Comparison of ENCODE assay signal across 1 cellular context in genomic region chr12:89632778-89633177, GRCh38.
TF ChIP-seq lines count a peak whose summit lies in the region.

No MANE protein-coding gene starts in this region.

TF ChIP-seq in HepG2, 621 proteins besides CTCF, POLR2A, EP300 and RAD21 (continued from another document and continues in another):
- no peak for TF ChIP-seq E2F1 (CRISPR knock-in tag; IDR thresholded peaks at IDR 0.05)
- no peak for TF ChIP-seq ZNF275 (CRISPR knock-in tag; IDR thresholded peaks at IDR 0.05; ENCODE audit: borderline replicate concordance)
- TF ChIP-seq PHF5A (CRISPR knock-in tag; IDR thresholded peaks at IDR 0.05; ENCODE audit: low read depth, unreplicated experiment): peak; percentile 81
- no peak for TF ChIP-seq PCBP1 (IDR thresholded peaks at IDR 0.05; ENCODE audit: borderline replicate concordance, low read depth, low read length)
- TF ChIP-seq ZNF414 (CRISPR knock-in tag; IDR thresholded peaks at IDR 0.05): no peak
- no peak for TF ChIP-seq ZNF784 (CRISPR knock-in tag; IDR thresholded peaks at IDR 0.05; ENCODE audit: borderline replicate concordance)
- TF ChIP-seq TBX3 (IDR thresholded peaks at IDR 0.05; ENCODE audit: borderline replicate concordance): peak; percentile 96
- peak; percentile 84; the same call in 1 of the 2 replicates for TF ChIP-seq NR2F2 (IDR thresholded peaks at IDR 0.05; ENCODE audit: borderline replicate concordance, low read depth)
- TF ChIP-seq ATRX (CRISPR knock-in tag; IDR thresholded peaks at IDR 0.05; ENCODE audit: borderline replicate concordance): no peak
- no peak for TF ChIP-seq ZBTB46 (CRISPR knock-in tag; IDR thresholded peaks at IDR 0.05; ENCODE audit: borderline replicate concordance)
- no peak for TF ChIP-seq ZNF710 (CRISPR knock-in tag; IDR thresholded peaks at IDR 0.05; ENCODE audit: borderline replicate concordance)
- TF ChIP-seq SP5 (CRISPR knock-in tag; IDR thresholded peaks at IDR 0.05; ENCODE audit: borderline replicate concordance, low read depth): peak; percentile 50; the same call in 1 of the 2 replicates
- TF ChIP-seq RBM39 (IDR thresholded peaks at IDR 0.05; ENCODE audit: low read depth, low read length, poor library complexity, severe bottlenecking): no peak
- TF ChIP-seq SSRP1 (CRISPR knock-in tag; IDR thresholded peaks at IDR 0.05): peak; percentile 83; the same call in 1 of the 2 replicates
- no peak for TF ChIP-seq E2F5 (CRISPR knock-in tag; conservative IDR thresholded peaks at IDR 0.05)
- TF ChIP-seq HCFC1 (IDR thresholded peaks at IDR 0.05; ENCODE audit: low read depth, low read length): no peak
- TF ChIP-seq ZBTB44 (CRISPR knock-in tag; IDR thresholded peaks at IDR 0.05): no peak
- TF ChIP-seq SCMH1 (CRISPR knock-in tag; IDR thresholded peaks at IDR 0.05; ENCODE audit: borderline replicate concordance): no peak
- TF ChIP-seq PRPF4 (IDR thresholded peaks at IDR 0.05; ENCODE audit: low read depth, low read length, poor library complexity, severe bottlenecking): no peak
- no peak for TF ChIP-seq HNRNPK (IDR thresholded peaks at IDR 0.05; ENCODE audit: low read depth, low read length, poor library complexity, severe bottlenecking)
- TF ChIP-seq ZNF780A (CRISPR knock-in tag; IDR thresholded peaks at IDR 0.05): no peak
- no peak for TF ChIP-seq MAFG (CRISPR knock-in tag; IDR thresholded peaks at IDR 0.05)
- TF ChIP-seq IKZF4 (CRISPR knock-in tag; IDR thresholded peaks at IDR 0.05; ENCODE audit: borderline replicate concordance, low read depth, not compliant biosample characterization): no peak
- TF ChIP-seq MBD4 (IDR thresholded peaks at IDR 0.05; ENCODE audit: borderline replicate concordance, low read length): peak; percentile 70
- TF ChIP-seq ZNF703 (CRISPR knock-in tag; IDR thresholded peaks at IDR 0.05; ENCODE audit: borderline replicate concordance): no peak
- no peak for TF ChIP-seq ZKSCAN1 (IDR thresholded peaks at IDR 0.05; ENCODE audit: low read length)
- TF ChIP-seq POLR2AphosphoS5 (IDR thresholded peaks at IDR 0.05; ENCODE audit: low read depth, low read length): no peak
- no peak for TF ChIP-seq EEA1 (CRISPR knock-in tag; IDR thresholded peaks at IDR 0.05; ENCODE audit: borderline replicate concordance)
- TF ChIP-seq ZNF547 (CRISPR knock-in tag; IDR thresholded peaks at IDR 0.05): no peak
- TF ChIP-seq ZFP37 (CRISPR knock-in tag; IDR thresholded peaks at IDR 0.05; ENCODE audit: borderline replicate concordance): no peak
- no peak for TF ChIP-seq TBX2 (CRISPR knock-in tag; IDR thresholded peaks at IDR 0.05; ENCODE audit: borderline replicate concordance)
- TF ChIP-seq PHF21A (CRISPR knock-in tag; IDR thresholded peaks at IDR 0.05): peak; percentile 50; the same call in 1 of the 2 replicates
- no peak for TF ChIP-seq HNF1B (CRISPR knock-in tag; IDR thresholded peaks at IDR 0.05)
- 0 out of 2 replicates have a peak, but pooled peaks have one; percentile 27 for TF ChIP-seq KLF6 (CRISPR knock-in tag; IDR thresholded peaks at IDR 0.05)
- no peak for TF ChIP-seq ZNF138 (CRISPR knock-in tag; IDR thresholded peaks at IDR 0.05; ENCODE audit: low read depth)
- peak; percentile 98 for TF ChIP-seq NCOA2 (CRISPR knock-in tag; IDR thresholded peaks at IDR 0.05)
- no peak for TF ChIP-seq CENPX (CRISPR knock-in tag; IDR thresholded peaks at IDR 0.05)
- TF ChIP-seq ZNF124 (CRISPR knock-in tag; IDR thresholded peaks at IDR 0.05): 0 out of 2 replicates have a peak, but pooled peaks have one; percentile 58
- peak; percentile 97 for TF ChIP-seq ERF (CRISPR knock-in tag; IDR thresholded peaks at IDR 0.05)
- no peak for TF ChIP-seq HNRNPLL (IDR thresholded peaks at IDR 0.05; ENCODE audit: low read depth, low read length, poor library complexity, severe bottlenecking)
- TF ChIP-seq ZNF432 (CRISPR knock-in tag; IDR thresholded peaks at IDR 0.05; ENCODE audit: borderline replicate concordance): no peak
- TF ChIP-seq MYC (CRISPR knock-in tag; IDR thresholded peaks at IDR 0.05; ENCODE audit: borderline replicate concordance): no peak
- peak; percentile 90 for TF ChIP-seq ZBTB25 (CRISPR knock-in tag; IDR thresholded peaks at IDR 0.05)
- no peak for TF ChIP-seq HDAC6 (IDR thresholded peaks at IDR 0.05; ENCODE audit: low read depth, low read length)
- peak; percentile 85 for TF ChIP-seq SAP130 (CRISPR knock-in tag; IDR thresholded peaks at IDR 0.05; ENCODE audit: low read depth)
- TF ChIP-seq SETDB1 (CRISPR knock-in tag; IDR thresholded peaks at IDR 0.05; ENCODE audit: borderline replicate concordance): no peak
- no peak for TF ChIP-seq ZSCAN12 (CRISPR knock-in tag; IDR thresholded peaks at IDR 0.05)
- no peak for TF ChIP-seq ZNF580 (CRISPR knock-in tag; IDR thresholded peaks at IDR 0.05; ENCODE audit: borderline replicate concordance, low read depth)
- TF ChIP-seq ZNF605 (CRISPR knock-in tag; IDR thresholded peaks at IDR 0.05): no peak
- no peak for TF ChIP-seq ZNF777 (CRISPR knock-in tag; IDR thresholded peaks at IDR 0.05)
- TF ChIP-seq ZKSCAN5 (CRISPR knock-in tag; IDR thresholded peaks at IDR 0.05): no peak
- TF ChIP-seq GZF1 (CRISPR knock-in tag; IDR thresholded peaks at IDR 0.05): no peak
- TF ChIP-seq MED8 (CRISPR knock-in tag; IDR thresholded peaks at IDR 0.05; ENCODE audit: insufficient replicate concordance): no peak
- TF ChIP-seq BHLHE40 (IDR thresholded peaks at IDR 0.05; ENCODE audit: low read length): no peak
- TF ChIP-seq NFE2L1 (CRISPR knock-in tag; IDR thresholded peaks at IDR 0.05; ENCODE audit: borderline replicate concordance): no peak
- no peak for TF ChIP-seq POLR2AphosphoS2 (IDR thresholded peaks at IDR 0.05; ENCODE audit: low read depth, low read length)
- peak; percentile 32; the same call in 1 of the 2 replicates for TF ChIP-seq DRAP1 (CRISPR knock-in tag; IDR thresholded peaks at IDR 0.05)
- 0 out of 2 replicates have a peak, but pooled peaks have one; percentile 19 for TF ChIP-seq ZBTB21 (CRISPR knock-in tag; IDR thresholded peaks at IDR 0.05)
- TF ChIP-seq RFXAP (CRISPR knock-in tag; IDR thresholded peaks at IDR 0.05; ENCODE audit: borderline replicate concordance): no peak
- TF ChIP-seq MBNL3 (CRISPR knock-in tag; conservative IDR thresholded peaks at IDR 0.05): no peak
- TF ChIP-seq NR1H2 (CRISPR knock-in tag; IDR thresholded peaks at IDR 0.05; ENCODE audit: borderline replicate concordance, low read depth): no peak
- peak; percentile 99 for TF ChIP-seq ISL2 (CRISPR knock-in tag; IDR thresholded peaks at IDR 0.05)
- no peak for TF ChIP-seq TAF1 (CRISPR knock-in tag; IDR thresholded peaks at IDR 0.05)
